Comparison of ENCODE assay signal across 8 cellular contexts in genomic region chr2:64807417-64807816, GRCh38.
DNase-seq lines count a peak whose midpoint lies in the region; ATAC-seq and TF ChIP-seq lines count a peak whose summit lies in the region.

No MANE protein-coding gene starts in this region.

- no peaks in the 10 kb centered on the region; the same call in 1 of the 2 replicates for H3K27me3 ChIP-seq in HAP-1 (ENCODE audit: low read depth)

- no peak for TF ChIP-seq CTCF in HFF-Myc (IDR thresholded peaks at IDR 0.05; ENCODE audit: low read depth, low read length, missing control alignments)
- TF ChIP-seq CTCF in fibroblast of villous mesenchyme (IDR thresholded peaks at IDR 0.05; ENCODE audit: insufficient read depth, low read depth, low read length) = no peak

- H3K4me3 ChIP-seq in HFF-Myc (replicated peaks; ENCODE audit: low read depth, low read length) (no peak overlapping the region), fibroblast of villous mesenchyme (ENCODE audit: low read depth, low read length) (no peak overlapping the region), HAP-1 (no peak overlapping the region)

- DNase-seq in EH (ENCODE audit: low read depth) = peak; percentile 100
- peak; percentile 97 for DNase-seq in HFF-Myc (ENCODE audit: extremely low read depth, low read depth)
- DNase-seq in SW 1271 (lab: John Stamatoyannopoulos, UW) = peak; percentile 64 to 81
- DNase-seq in fibroblast of villous mesenchyme (ENCODE audit: low read depth) = peak; percentile 83
- peak; percentile 59 for DNase-seq in stimulated activated naive CD8-positive, alpha-beta T cell treated with anti-CD3 and anti-CD28 coated beads, Interleukin-15, Interleukin-2, amounts not matched to agents 100 U/mL and 50 U/mL, for 24 hours
- DNase-seq in HAP-1 (ENCODE audit: low spot score in 2 of 2) = no peak

- H3K36me3 ChIP-seq in HAP-1 (replicated peaks) = no peaks in the 10 kb centered on the region

- in situ Hi-C loops in HAP-1 (cut with MboI; ENCODE audit: low sequenced_read_pairs) = no loop called here

- H3K4me1 ChIP-seq in HAP-1 = no peaks in the 10 kb centered on the region

- ATAC-seq in stimulated activated naive CD8-positive, alpha-beta T cell treated with anti-CD3 and anti-CD28 coated beads, Interleukin-15, Interleukin-2, amounts not matched to agents 100 U/mL and 50 U/mL, for 24 hours = peak; percentile 99
- ATAC-seq in HG03354 (IDR thresholded peaks at IDR 0.05; ENCODE audit: poor library complexity, severe bottlenecking, unreplicated experiment) (no peak), HG03196 (IDR thresholded peaks at IDR 0.05; ENCODE audit: unreplicated experiment) (no peak)

- H3K9me3 ChIP-seq in HAP-1 = no peaks in the 10 kb centered on the region

Comparison
In these comparisons a context has a peak if more than half of its experiments do, and no peak if none do; other contexts are left out.
1. DNase-seq: peak in EH (single experiment), HFF-Myc (single experiment), SW 1271 (2 of 2), fibroblast of villous mesenchyme (single experiment) and stimulated activated naive CD8-positive, alpha-beta T cell treated with anti-CD3 and anti-CD28 coated beads, Interleukin-15, Interleukin-2, amounts not matched to agents 100 U/mL and 50 U/mL, for 24 hours (single experiment); none in HAP-1 (0 of 2).